In the genomic region with DNA sequence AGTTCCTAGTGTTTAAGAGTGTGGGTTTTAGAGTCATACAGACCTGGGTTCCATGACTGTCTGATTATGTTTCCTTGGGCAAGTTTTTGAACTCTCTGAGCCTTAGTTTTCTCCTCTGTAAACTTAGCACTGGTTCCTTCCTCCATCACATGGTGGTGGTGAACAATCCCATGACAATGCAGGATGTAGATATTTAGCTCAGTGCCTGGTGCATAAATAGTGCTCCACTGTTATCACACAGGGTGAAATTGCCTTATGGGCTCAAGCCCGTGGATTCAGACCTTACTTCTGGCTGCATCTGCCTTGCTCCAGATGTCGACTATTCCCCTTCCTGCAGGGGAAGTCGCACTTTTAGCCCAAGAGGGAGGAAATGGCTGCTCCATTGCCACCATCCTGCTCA, we compare ENCODE assay signal across 15 cellular contexts.
A peak's percentile ranks its signal among the peaks of the same experiment; 100 is the strongest.
DNase-seq lines count a peak whose midpoint lies in the region; ATAC-seq, FAIRE-seq and TF ChIP-seq lines count a peak whose summit lies in the region.
"Had no signal": no experiment of that assay in that cellular context is flagged by ENCODE, and none has a peak within 500 bp of the region (broad histone marks: within the 10 kb centered on the region; RNA-seq: fewer than 3 reads in every experiment).

No MANE protein-coding gene starts in this region.

- no peak overlapping the region for H4K8ac ChIP-seq in H1 (ENCODE audit: extremely low read depth, insufficient read depth, low read length)

- TF ChIP-seq CTCF in RWPE1 (conservative IDR thresholded peaks at IDR 0.05; ENCODE audit: low read depth) (no peak), H1 (IDR thresholded peaks at IDR 0.05; ENCODE audit: control extremely low read depth in 1 of 3, insufficient read depth in 1 of 3, low read depth in 1 of 3, low read length in 3 of 3) (no peak), tibial artery (IDR thresholded peaks at IDR 0.05) (no peak)

- no peak overlapping the region for H3K4me2 ChIP-seq in H1 (ENCODE audit: insufficient read depth in 1 of 2, low read depth in 2 of 2, low read length in 2 of 2)
- H3K4me2 ChIP-seq: BLaER1 had no signal

- peaks cover 12 to 14% of the 10 kb centered on the region in 2 experiments for H3K9me3 ChIP-seq in H1 (ENCODE audit: insufficient read depth in 2 of 2, low read depth in 1 of 2, low read length in 1 of 2)
- H3K9me3 ChIP-seq in tibial artery = no peaks in the 10 kb centered on the region

- H2BK15ac ChIP-seq in H1 (ENCODE audit: low read length) = peak overlapping the region; percentile 66; the same call in 1 of the 2 replicates

- H2BK120ac ChIP-seq in H1 (replicated peaks; ENCODE audit: low read depth, low read length) = no peak overlapping the region

- no peak for FAIRE-seq in H1 (lab: Jason Lieb, UNC)
- FAIRE-seq: GM12878, H54 had no signal

- H4K20me1 ChIP-seq in H1 (replicated peaks in 1 of 2; ENCODE audit: control insufficient read depth in 1 of 2, insufficient read depth in 2 of 2, low read length in 2 of 2) = no peaks in the 10 kb centered on the region

- CTCF ChIA-PET in RWPE1 (lab: Yijun Ruan, JAX) = no interaction called here
- CTCF ChIA-PET in H1 (lab: Charles Lee; ENCODE audit: partially characterized antibody) = interaction anchor here (0.9 kb wide), 1 partner anchor 15 kb away, joined by 3 read pairs; no protein-coding TSS in a partner anchor

- H3K4me3 ChIP-seq in H1 (ENCODE audit: extremely low read depth in 1 of 4, insufficient read depth in 2 of 4, low read depth in 3 of 4, low read length in 4 of 4) = no peak overlapping the region
- no peak overlapping the region for H3K4me3 ChIP-seq in tibial artery
- H3K4me3 ChIP-seq: BLaER1, GM12878 had no signal

- no peak overlapping the region for H2BK20ac ChIP-seq in H1 (ENCODE audit: low read length)

- no peak overlapping the region for H3K14ac ChIP-seq in H1 (ENCODE audit: insufficient read length)

- POLR2A ChIA-PET in RWPE1 (lab: Yijun Ruan, JAX; ENCODE audit: low non-redundant PET) (no interaction called here), H1 (lab: Charles Lee; ENCODE audit: partially characterized antibody) (no interaction called here)

- no peak overlapping the region for H4K91ac ChIP-seq in H1 (replicated peaks; ENCODE audit: insufficient read length, low read length)

- no peak for TF ChIP-seq RAD21 in H1 (IDR thresholded peaks at IDR 0.05 in 1 of 2, conservative IDR thresholded peaks at IDR 0.05 in 1 of 2; ENCODE audit: low read depth in 2 of 2, low read length in 2 of 2)

- no peak for ATAC-seq in GM21423 (IDR thresholded peaks at IDR 0.05; ENCODE audit: unreplicated experiment)
- ATAC-seq in Right ventricle myocardium inferior = no peak
- no peak for ATAC-seq in HG03135 (IDR thresholded peaks at IDR 0.05; ENCODE audit: unreplicated experiment)
- ATAC-seq: GM12878 had no signal

- H3K79me2 ChIP-seq in H1 (ENCODE audit: control insufficient read depth in 1 of 2, insufficient read depth in 2 of 2, low read length in 2 of 2) = peaks cover 0 to 72% of the 10 kb centered on the region in 2 experiments; a peak in 2 of 4 replicates

- H3K23me2 ChIP-seq in H1 (ENCODE audit: low read depth, low read length) = no peaks in the 10 kb centered on the region

- DNase-seq in DMS 273 (lab: John Stamatoyannopoulos, UW; ENCODE audit: unreplicated experiment) (peak; percentile 32), DMS 273 treated with DMSO at 0.1 percent for 48 hours (lab: John Stamatoyannopoulos, UW) (no peak), RWPE1 (ENCODE audit: low spot score) (no peak), H1 (ENCODE audit: low read depth in 1 of 2, low spot score in 2 of 2) (no peak), tibial artery (no peak), Right ventricle myocardium inferior (ENCODE audit: missing footprints) (no peak)
- DNase-seq: Caco-2; CD8-positive, alpha-beta memory T cell; KBM-7 had no signal

- H3K18ac ChIP-seq in H1 (ENCODE audit: extremely low read depth, low read length) = no peak overlapping the region

- intact Hi-C loops in tibial artery (cut with DNase I; ENCODE audit: low total_unique reads) = no loop called here
- intact Hi-C loops in Right ventricle myocardium inferior (cut with DNase I) = no loop called here

- H3K27me3 ChIP-seq in H1 (replicated peaks in 1 of 4; ENCODE audit: control insufficient read depth in 3 of 4, extremely low read depth in 1 of 4, insufficient read depth in 3 of 4, low read length in 3 of 4) (no peaks in the 10 kb centered on the region), tibial artery (no peaks in the 10 kb centered on the region)
- H3K27me3 ChIP-seq: BLaER1 had no signal

- H2AK5ac ChIP-seq in H1 (ENCODE audit: low read depth, low read length) = no peak overlapping the region

- peaks cover 3 to 6% (median 4%) of the 10 kb centered on the region in 4 experiments; a peak in 6 of 7 replicates for H3K4me1 ChIP-seq in H1 (replicated peaks in 1 of 4; ENCODE audit: control insufficient read depth in 3 of 4, insufficient read depth in 4 of 4, low read length in 3 of 4)
- peaks cover 0 to 34% (median 26%) of the 10 kb centered on the region in 4 donors for H3K4me1 ChIP-seq in tibial artery
- H3K4me1 ChIP-seq: BLaER1, Caco-2 had no signal

- H3K79me1 ChIP-seq in H1 (ENCODE audit: low read depth, low read length) = peaks cover 2% of the 10 kb centered on the region; the same call in 1 of the 2 replicates

- WGBS in H1 (ENCODE audit: extremely low coverage in 1 of 2, insufficient coverage in 1 of 2, insufficient read length in 1 of 2, insufficient replicate concordance in 2 of 2, low coverage in 1 of 2, low lambda C conversion rate in 2 of 2, missing lambda C conversion rate in 1 of 2), 2 experiments = 96% methylated on average over 3 of the region's 3 CpGs; no CpG with 5 or more reads in 1 of the 2 experiments

- no peak overlapping the region for H2BK5ac ChIP-seq in H1 (ENCODE audit: low read depth, low read length)

- no peak for TF ChIP-seq POLR2A in H1 (IDR thresholded peaks at IDR 0.05; ENCODE audit: control extremely low read depth in 1 of 2, low read depth in 2 of 2, low read length in 2 of 2)

- H3K56ac ChIP-seq in H1 (replicated peaks; ENCODE audit: insufficient read length, low read depth, low read length) = no peak overlapping the region

- H3K23ac ChIP-seq in H1 (ENCODE audit: insufficient read length) = no peak overlapping the region

- H4K5ac ChIP-seq in H1 (ENCODE audit: insufficient read length, low read depth, low read length) = no peak overlapping the region

- H3K4ac ChIP-seq in H1 (replicated peaks; ENCODE audit: insufficient read length, low read depth, low read length) = no peak overlapping the region

- no peak overlapping the region for H2AFZ ChIP-seq in H1 (ENCODE audit: low read length)

- H3K36me3 ChIP-seq in H1 (ENCODE audit: control insufficient read depth in 2 of 4, insufficient read depth in 4 of 4, low read length in 3 of 4) (peaks cover 0 to 11% (median 0%) of the 10 kb centered on the region in 4 experiments; a peak in 1 of 8 replicates), tibial artery (no peaks in the 10 kb centered on the region)

- H3K9ac ChIP-seq in H1 (replicated peaks in 1 of 4; ENCODE audit: extremely low read depth in 1 of 4, low read depth in 3 of 4, low read length in 3 of 4) = no peak overlapping the region
- H3K9ac ChIP-seq: BLaER1 had no signal

- peak overlapping the region; percentile 20; the same call in 1 of the 2 replicates for H3K27ac ChIP-seq in RWPE1
- H3K27ac ChIP-seq in H1 (ENCODE audit: low read depth, low read length) = no peak overlapping the region
- H3K27ac ChIP-seq in tibial artery = no peak overlapping the region
- H3K27ac ChIP-seq: 22Rv1, BLaER1 had no signal

- TF ChIP-seq EP300 in H1 (IDR thresholded peaks at IDR 0.05; ENCODE audit: borderline replicate concordance in 1 of 2, low read depth in 2 of 2, low read length in 2 of 2) = no peak

- H2BK12ac ChIP-seq in H1 (ENCODE audit: low read depth, low read length) = no peak overlapping the region

TF ChIP-seq in H1, 55 proteins besides CTCF, POLR2A, EP300 and RAD21:
- TF ChIP-seq SRF (IDR thresholded peaks at IDR 0.05; ENCODE audit: low read depth, low read length) (no peak), SP2 (IDR thresholded peaks at IDR 0.05; ENCODE audit: low read length) (no peak), SAP30 (IDR thresholded peaks at IDR 0.05; ENCODE audit: insufficient read depth, insufficient replicate concordance, low read length) (no peak), SUZ12 (IDR thresholded peaks at IDR 0.05; ENCODE audit: low read length) (no peak), HDAC6 (IDR thresholded peaks at IDR 0.05; ENCODE audit: low read depth, low read length) (no peak), TAF7 (optimal IDR thresholded peaks at IDR 0.05; ENCODE audit: borderline replicate concordance, low read depth, low read length) (no peak), BACH1 (IDR thresholded peaks at IDR 0.05; ENCODE audit: low read length) (no peak), SP4 (IDR thresholded peaks at IDR 0.05; ENCODE audit: low read length) (no peak), RFX5 (IDR thresholded peaks at IDR 0.05; ENCODE audit: borderline replicate concordance, low read depth, low read length) (no peak), RBBP5 (IDR thresholded peaks at IDR 0.05; ENCODE audit: borderline replicate concordance, low read depth, low read length) (no peak), SP1 (IDR thresholded peaks at IDR 0.05; ENCODE audit: low read depth, low read length) (no peak), EGR1 (IDR thresholded peaks at IDR 0.05; ENCODE audit: borderline replicate concordance, low read depth, low read length) (no peak), MAX (IDR thresholded peaks at IDR 0.05) (no peak), ATF3 (IDR thresholded peaks at IDR 0.05; ENCODE audit: insufficient read depth, low read depth, low read length) (no peak), TCF12 (IDR thresholded peaks at IDR 0.05; ENCODE audit: low read depth, low read length) (no peak), FOSL1 (IDR thresholded peaks at IDR 0.05; ENCODE audit: insufficient read depth, low read depth, low read length) (no peak), TBP (IDR thresholded peaks at IDR 0.05; ENCODE audit: low read depth, low read length) (no peak), HDAC2 (IDR thresholded peaks at IDR 0.05; ENCODE audit: borderline replicate concordance in 1 of 2, low read depth in 2 of 2, low read length in 2 of 2) (no peak), ASH2L (IDR thresholded peaks at IDR 0.05; ENCODE audit: low read length) (no peak), ZNF274 (IDR thresholded peaks at IDR 0.05; ENCODE audit: borderline replicate concordance, extremely low read depth, low read length) (no peak)
